ENCODE assay signal across 28 cellular contexts in the genomic region with DNA sequence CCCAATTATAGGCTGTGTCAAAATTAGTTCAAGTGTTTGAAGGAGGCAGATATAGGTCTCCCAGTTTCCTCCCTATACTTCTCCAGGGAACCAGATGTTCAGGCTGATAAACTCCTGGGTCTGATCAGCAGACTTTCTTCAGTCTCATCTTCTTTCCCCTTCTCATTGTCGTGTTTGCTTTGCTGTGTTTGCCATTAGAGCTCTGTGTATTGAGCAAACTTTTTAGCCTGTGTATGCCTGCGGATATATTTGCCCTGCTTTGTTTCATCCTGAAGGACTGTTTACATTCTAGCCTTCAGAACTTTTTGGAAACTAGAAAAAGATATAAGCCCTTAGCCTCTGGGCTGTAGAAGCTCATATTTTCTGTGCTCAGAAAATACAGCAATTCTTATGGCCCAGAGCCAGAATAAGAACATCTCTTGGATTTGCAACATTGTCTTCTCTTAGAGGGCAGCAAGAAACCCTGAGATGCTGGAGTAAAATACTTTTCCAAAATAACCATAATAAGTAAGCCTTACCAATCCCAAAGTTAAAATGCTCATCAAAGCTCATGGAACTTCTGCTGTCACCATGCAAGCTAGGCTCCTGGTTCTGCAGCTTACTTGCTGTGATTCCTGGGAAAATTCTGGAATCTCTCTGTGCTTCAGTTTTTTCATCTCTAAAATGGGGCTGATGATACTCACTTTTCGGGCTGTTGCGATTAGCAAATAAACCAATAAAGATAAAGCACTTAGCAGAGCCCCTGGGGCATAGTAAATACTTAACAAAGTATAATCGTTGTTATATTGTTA. TPM values are rescaled to one million over a fixed set of nuclear protein-coding genes. Genes with fewer than 3 reads are reported as not detected.
A peak's percentile ranks its signal among the peaks of the same experiment; 100 is the strongest.
DNase-seq lines count a peak whose midpoint lies in the region; ATAC-seq and TF ChIP-seq lines count a peak whose summit lies in the region.
"Had no signal": no experiment of that assay in that cellular context is flagged by ENCODE, and none has a peak within 500 bp of the region (broad histone marks: within the 10 kb centered on the region; RNA-seq: fewer than 3 reads in every experiment).

No MANE protein-coding gene starts in this region.

- H3K36me3 ChIP-seq in Caco-2 (ENCODE audit: control insufficient read depth, insufficient read depth, low read length) (no peaks in the 10 kb centered on the region), esophagus muscularis mucosa (no peaks in the 10 kb centered on the region), muscle layer of colon (ENCODE audit: insufficient read depth, low read length) (no peaks in the 10 kb centered on the region)
- H3K36me3 ChIP-seq: neutrophil, upper lobe of left lung had no signal

- H3K4me3 ChIP-seq in Caco-2 (ENCODE audit: low read depth, low read length): no peak overlapping the region
- no peak overlapping the region for H3K4me3 ChIP-seq in esophagus muscularis mucosa
- H3K4me3 ChIP-seq in muscle layer of colon (ENCODE audit: low read depth in 1 of 2, low read length in 2 of 2): no peak overlapping the region
- H3K4me3 ChIP-seq: psoas muscle, upper lobe of left lung had no signal

- H3K27me3 Mint-ChIP-seq in Caco-2 (ENCODE audit: insufficient read depth, unreplicated experiment): no peaks in the 10 kb centered on the region

- no peaks in the 10 kb centered on the region for H3K27me3 ChIP-seq in Caco-2 (replicated peaks; ENCODE audit: control insufficient read depth, insufficient read depth, low read length)
- no peaks in the 10 kb centered on the region for H3K27me3 ChIP-seq in esophagus muscularis mucosa
- no peaks in the 10 kb centered on the region for H3K27me3 ChIP-seq in muscle layer of colon (ENCODE audit: control insufficient read depth in 1 of 2, insufficient read depth in 2 of 2, low read length in 2 of 2)
- H3K27me3 ChIP-seq: neutrophil, upper lobe of left lung had no signal

- H3K9ac ChIP-seq in muscle layer of colon (ENCODE audit: low read length): no peak overlapping the region

- peaks cover 45% of the 10 kb centered on the region for H3K4me1 Mint-ChIP-seq in Caco-2 (ENCODE audit: low read depth, unreplicated experiment)
- H3K4me1 Mint-ChIP-seq: activated naive CD8-positive, alpha-beta T cell treated with anti-CD3 and anti-CD28 coated beads, Interleukin-2, amount 10 ng/mL, durations not matched to agents 7 days and 5 days; immature natural killer cell; stimulated activated memory B cell treated with anti-CD40 and anti-IgM and Interleukin-4, amounts not matched to agents 10 μg/mL and 1 μg/mL and 100 μg/mL, for 72 hours had no signal

- peaks cover 31% of the 10 kb centered on the region for H3K9me3 Mint-ChIP-seq in Caco-2 (ENCODE audit: unreplicated experiment)
- H3K9me3 Mint-ChIP-seq: T-helper 2 cell treated with Interferon-gamma antibody and Interleukin-4, amounts not matched to agents 5 μg/mL and 100 μg/mL, for 36 hours had no signal

- H3K27ac Mint-ChIP-seq in Caco-2 (ENCODE audit: unreplicated experiment): peak overlapping the region; percentile 2
- H3K27ac Mint-ChIP-seq: activated naive CD8-positive, alpha-beta T cell treated with anti-CD3 and anti-CD28 coated beads, Interleukin-2, amount 10 ng/mL, durations not matched to agents 7 days and 5 days; H9; immature natural killer cell; stimulated activated memory B cell treated with anti-CD40 and anti-IgM and Interleukin-4, amounts not matched to agents 10 μg/mL and 1 μg/mL and 100 μg/mL, for 72 hours; T-helper 2 cell treated with Interferon-gamma antibody and Interleukin-4, amounts not matched to agents 5 μg/mL and 100 μg/mL, for 36 hours had no signal

- peak; percentile 70 to 74 for DNase-seq in Caco-2
- peak; percentile 18 for DNase-seq in NCI-H774 (lab: John Stamatoyannopoulos, UW)
- no peak for DNase-seq in esophagus muscularis mucosa (ENCODE audit: extremely low spot score)
- no peak for DNase-seq in HUDEP-2 (lab: John Stamatoyannopoulos, UW; ENCODE audit: unreplicated experiment in 76 of 76)
- DNase-seq in NCI-H2196 treated with DMSO at 0.1 percent for 48 hours (lab: John Stamatoyannopoulos, UW; ENCODE audit: unreplicated experiment): no peak
- no peak for DNase-seq in omental fat pad (ENCODE audit: low spot score)
- DNase-seq: activated CD4-positive, CD25-positive, alpha-beta regulatory T cell; activated gamma-delta T cell treated with Interleukin-2 at 50 U/mL for 16 hours; activated naive CD8-positive, alpha-beta T cell treated with anti-CD3 and anti-CD28 coated beads, Interleukin-2, amount 10 ng/mL, durations not matched to agents 7 days and 5 days; activated T-cell treated with anti-CD3 and anti-CD28 coated beads, Interleukin-2, amount 50 U/mL, for 48 hours; aorta; DMS153; H9; immature natural killer cell; Karpas-422; left colon; mesendoderm; NCI-H1417 treated with DMSO at 0.1 percent for 48 hours; NCI-H2081; NCI-H345; psoas muscle; upper lobe of left lung had no signal

- no peaks in the 10 kb centered on the region for H3K36me3 Mint-ChIP-seq in Caco-2 (ENCODE audit: insufficient read depth, unreplicated experiment)
- H3K36me3 Mint-ChIP-seq: activated naive CD8-positive, alpha-beta T cell treated with anti-CD3 and anti-CD28 coated beads, Interleukin-2, amount 10 ng/mL, durations not matched to agents 7 days and 5 days had no signal

- CTCF ChIA-PET in Caco-2 (lab: Charles Lee): interaction anchor here (0.5 to 2.2 kb wide), 5 partner anchors 10 to 98 kb away, joined by 3 to 9 read pairs (median 4); no protein-coding TSS in a partner anchor

- peaks cover 16% of the 10 kb centered on the region for H3K9me3 ChIP-seq in Caco-2
- no peaks in the 10 kb centered on the region for H3K9me3 ChIP-seq in esophagus muscularis mucosa
- H3K9me3 ChIP-seq in muscle layer of colon (ENCODE audit: low read length): no peaks in the 10 kb centered on the region
- H3K9me3 ChIP-seq: neutrophil, upper lobe of left lung had no signal

- no peak for ATAC-seq in omental fat pad (ENCODE audit: low FRiP score)
- no peak for ATAC-seq in HG03378 (IDR thresholded peaks at IDR 0.05; ENCODE audit: unreplicated experiment)
- ATAC-seq: left colon; psoas muscle; stimulated activated memory B cell treated with anti-CD40 and anti-IgM and Interleukin-4, amounts not matched to agents 10 μg/mL and 1 μg/mL and 100 μg/mL, for 72 hours had no signal

- intact Hi-C loops in Caco-2 (cut with micrococcal nuclease; ENCODE audit: unreplicated experiment) (loop anchor here (1.0 kb wide), 6 partner anchors 10 to 106 kb away; a partner anchor contains a TSS), esophagus muscularis mucosa (cut with DNase I) (no loop called here)

- POLR2A ChIA-PET in Caco-2 (lab: Charles Lee): interaction anchor here (1.0 to 1.6 kb wide), 2 partner anchors 84 to 93 kb away, joined by 4 to 6 read pairs; a partner anchor contains a TSS

- TF ChIP-seq CTCF in Caco-2 (IDR thresholded peaks at IDR 0.05; ENCODE audit: insufficient read depth in 1 of 2, low read depth in 1 of 2, low read length in 1 of 2, severe bottlenecking in 1 of 2, unreplicated experiment in 1 of 2) (no peak), esophagus muscularis mucosa (IDR thresholded peaks at IDR 0.05) (no peak), omental fat pad (IDR thresholded peaks at IDR 0.05) (no peak)

- peaks cover 37% of the 10 kb centered on the region for H3K4me1 ChIP-seq in Caco-2
- H3K4me1 ChIP-seq in esophagus muscularis mucosa: peaks cover 0 to 15% (median 12%) of the 10 kb centered on the region in 4 donors
- peaks cover 57% of the 10 kb centered on the region for H3K4me1 ChIP-seq in muscle layer of colon (ENCODE audit: insufficient read depth, low read length)
- H3K4me1 ChIP-seq: upper lobe of left lung had no signal

- TF ChIP-seq EP300 in esophagus muscularis mucosa (IDR thresholded peaks at IDR 0.05): no peak

- no peak for TF ChIP-seq POLR2A in esophagus muscularis mucosa (IDR thresholded peaks at IDR 0.05; ENCODE audit: low read depth)

- WGBS in esophagus muscularis mucosa: 75% methylated on average over 5 of the region's 5 CpGs

- H3K4me3 Mint-ChIP-seq in Caco-2 (ENCODE audit: unreplicated experiment): no peak overlapping the region
- H3K4me3 Mint-ChIP-seq: activated naive CD8-positive, alpha-beta T cell treated with anti-CD3 and anti-CD28 coated beads, Interleukin-2, amount 10 ng/mL, durations not matched to agents 7 days and 5 days; H9; immature natural killer cell; stimulated activated memory B cell treated with anti-CD40 and anti-IgM and Interleukin-4, amounts not matched to agents 10 μg/mL and 1 μg/mL and 100 μg/mL, for 72 hours; T-helper 2 cell treated with Interferon-gamma antibody and Interleukin-4, amounts not matched to agents 5 μg/mL and 100 μg/mL, for 36 hours had no signal

- no TSS peak for BruUV-seq in Caco-2 (replicated peaks; lab: Mats Ljungman, UMichigan)

- H3K27ac ChIP-seq in esophagus muscularis mucosa (replicated peaks in 1 of 4): peak overlapping the region in 3 of 4 donors; percentile 38 to 61 (median 56)
- H3K27ac ChIP-seq in muscle layer of colon (ENCODE audit: low read depth, low read length): peak overlapping the region; percentile 63
- H3K27ac ChIP-seq: HL-60, neutrophil, psoas muscle, upper lobe of left lung had no signal

RNA-seq across cellular contexts. Expression of a gene that starts 34.1 kb away (rescaled TPM):
- total RNA-seq in Caco-2 (2022) (32.8 and 36.9 TPM in 2 replicates), esophagus muscularis mucosa (10 to 100 TPM; 20.4 to 50.1 (median 26.2) TPM), omental fat pad (10 to 100 TPM; 28.4 to 93.0 (median 80.1) TPM)

Comparison
In these comparisons a context has a peak if more than half of its experiments do, and no peak if none do; other contexts are left out.
1. DNase-seq: peak in Caco-2 (2 of 2) and NCI-H774 (single experiment); none in esophagus muscularis mucosa (single experiment), HUDEP-2 (0 of 76), NCI-H2196 treated with DMSO at 0.1 percent for 48 hours (single experiment) and omental fat pad (single experiment).